In genomic region chr19:48588670-48589399, GRCh38 we compare ENCODE assay signal across 8 cellular contexts. TPM values are rescaled to one million over a fixed set of nuclear protein-coding genes. Genes with fewer than 3 reads are reported as not detected.
A peak's percentile ranks its signal among the peaks of the same experiment; 100 is the strongest.
DNase-seq lines count a peak whose midpoint lies in the region; ATAC-seq lines count a peak whose summit lies in the region.

No MANE protein-coding gene starts in this region.

- peaks cover 6% of the 10 kb centered on the region for H3K36me3 Mint-ChIP-seq in activated CD4-positive, alpha-beta T cell treated with anti-CD3 and anti-CD28 coated beads, Interleukin-2, amount 10 ng/mL, durations not matched to agents 24 days and 14 days (ENCODE audit: low read depth)

- no peaks in the 10 kb centered on the region for H3K9me3 Mint-ChIP-seq in activated CD4-positive, alpha-beta T cell treated with anti-CD3 and anti-CD28 coated beads, Interleukin-2, amount 10 ng/mL, durations not matched to agents 24 days and 14 days

- H3K27ac Mint-ChIP-seq in activated CD4-positive, alpha-beta T cell treated with anti-CD3 and anti-CD28 coated beads, Interleukin-2, amount 10 ng/mL, durations not matched to agents 24 days and 14 days = peak overlapping the region; percentile 86

- intact Hi-C loops in activated CD4-positive, alpha-beta T cell treated with anti-CD3 and anti-CD28 coated beads, Interleukin-2, amount 10 ng/mL, durations not matched to agents 24 days and 14 days (cut with micrococcal nuclease) = loop anchor here (1.0 to 10.0 kb wide), 2 partner anchors 83 to 274 kb away; no protein-coding TSS in a partner anchor

- H3K4me3 Mint-ChIP-seq in activated CD4-positive, alpha-beta T cell treated with anti-CD3 and anti-CD28 coated beads, Interleukin-2, amount 10 ng/mL, durations not matched to agents 24 days and 14 days = peak overlapping the region; percentile 65

- peak; percentile 94 for DNase-seq in AG20443 (ENCODE audit: low spot score)
- DNase-seq in HCEC 1CT = peak; percentile 59
- peak; percentile 62 for DNase-seq in NCI-H510A (lab: John Stamatoyannopoulos, UW)
- DNase-seq in activated CD4-positive, alpha-beta T cell treated with anti-CD3 and anti-CD28 coated beads, Interleukin-2, amount 10 ng/mL, durations not matched to agents 24 days and 14 days = peak; percentile 96
- peak; percentile 87 for DNase-seq in dedifferentiated amniotic fluid mesenchymal stem cell (ENCODE audit: extremely low spot score)
- DNase-seq in left lobe of liver (ENCODE audit: low spot score) = peak; percentile 88
- peak; percentile 89 to 92 for DNase-seq in stimulated activated CD4-positive, alpha-beta T cell treated with anti-CD3 and anti-CD28 coated beads, Interleukin-2, amount 100 ng/mL, for 24 hours

- ATAC-seq in left lobe of liver (peak; percentile 81), GM19455 (IDR thresholded peaks at IDR 0.05; ENCODE audit: unreplicated experiment) (no peak)

- peaks cover 26% of the 10 kb centered on the region for H3K4me1 Mint-ChIP-seq in activated CD4-positive, alpha-beta T cell treated with anti-CD3 and anti-CD28 coated beads, Interleukin-2, amount 10 ng/mL, durations not matched to agents 24 days and 14 days

- H3K27me3 Mint-ChIP-seq in activated CD4-positive, alpha-beta T cell treated with anti-CD3 and anti-CD28 coated beads, Interleukin-2, amount 10 ng/mL, durations not matched to agents 24 days and 14 days = no peaks in the 10 kb centered on the region

RNA-seq across cellular contexts. Expression of gene SPACA4, which starts 17.7 kb away (rescaled TPM):
- total RNA-seq in activated CD4-positive, alpha-beta T cell treated with anti-CD3 and anti-CD28 coated beads, Interleukin-2, amount 10 ng/mL, durations not matched to agents 24 days and 14 days = not detected in 2 replicates
- total RNA-seq in left lobe of liver = not detected

RNA-seq across cellular contexts. Expression of gene FAM83E, which starts 26.0 kb away (rescaled TPM):
- 5.1 and 6.4 TPM in 2 replicates for total RNA-seq in activated CD4-positive, alpha-beta T cell treated with anti-CD3 and anti-CD28 coated beads, Interleukin-2, amount 10 ng/mL, durations not matched to agents 24 days and 14 days
- total RNA-seq in left lobe of liver = 0.18 TPM

RNA-seq across cellular contexts. Expression of gene RPL18, which starts 30.1 kb away (rescaled TPM):
- total RNA-seq in activated CD4-positive, alpha-beta T cell treated with anti-CD3 and anti-CD28 coated beads, Interleukin-2, amount 10 ng/mL, durations not matched to agents 24 days and 14 days = 1,885 and 1,938 TPM in 2 replicates
- 401 TPM for total RNA-seq in left lobe of liver

RNA-seq across cellular contexts. Expression of gene SPHK2, which starts 30.5 kb away (rescaled TPM):
- total RNA-seq in activated CD4-positive, alpha-beta T cell treated with anti-CD3 and anti-CD28 coated beads, Interleukin-2, amount 10 ng/mL, durations not matched to agents 24 days and 14 days = 36.4 and 39.0 TPM in 2 replicates
- total RNA-seq in left lobe of liver = 41.6 TPM

RNA-seq across cellular contexts. Expression of gene SULT2B1, which starts 36.9 kb away (rescaled TPM):
- not detected in 2 replicates for total RNA-seq in activated CD4-positive, alpha-beta T cell treated with anti-CD3 and anti-CD28 coated beads, Interleukin-2, amount 10 ng/mL, durations not matched to agents 24 days and 14 days
- total RNA-seq in left lobe of liver = not detected
